ENCODE assay signal across 21 cellular contexts in the genomic region with DNA sequence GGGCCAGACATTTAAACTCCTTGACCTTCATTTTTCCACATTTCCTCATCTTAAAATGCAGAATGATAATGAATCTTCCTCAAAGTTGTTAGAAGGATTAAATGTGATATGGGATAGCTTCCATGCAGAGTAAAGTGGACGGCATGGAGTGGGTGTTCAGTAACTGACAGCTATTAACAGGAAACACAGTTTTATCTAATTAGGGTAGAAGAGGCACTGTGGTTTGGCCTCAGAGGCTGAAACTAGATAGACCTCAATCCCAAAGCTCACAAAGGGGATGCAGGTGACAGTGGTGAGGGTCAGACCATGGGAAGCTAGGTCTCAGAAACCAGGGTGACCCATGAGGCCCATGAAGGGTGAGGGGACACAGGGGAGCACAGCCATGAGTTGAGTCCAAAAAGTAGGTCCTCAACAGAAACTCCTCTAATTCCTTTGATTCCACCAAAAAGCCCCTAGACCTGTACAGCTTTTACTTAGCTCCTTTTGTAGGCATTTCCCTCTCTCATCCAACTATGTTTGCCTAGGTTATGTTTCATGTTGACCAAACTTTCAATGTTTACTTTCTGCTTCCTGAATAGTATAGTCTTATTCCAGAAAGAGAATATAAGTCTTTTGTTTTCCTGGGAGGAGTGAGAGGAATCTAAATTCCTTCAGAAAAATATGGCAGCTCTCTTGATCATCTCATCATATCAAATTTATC. TPM values are rescaled to one million over a fixed set of nuclear protein-coding genes. Genes with fewer than 3 reads are reported as not detected.
A peak's percentile ranks its signal among the peaks of the same experiment; 100 is the strongest.
DNase-seq lines count a peak whose midpoint lies in the region; ATAC-seq and TF ChIP-seq lines count a peak whose summit lies in the region.
"Had no signal": no experiment of that assay in that cellular context is flagged by ENCODE, and none has a peak within 500 bp of the region (broad histone marks: within the 10 kb centered on the region; RNA-seq: fewer than 3 reads in every experiment).

No MANE protein-coding gene starts in this region.

- DNase-seq in NCI-H2196 (lab: John Stamatoyannopoulos, UW; ENCODE audit: unreplicated experiment) = peak; percentile 28
- no peak for DNase-seq in activated CD4-positive, CD25-positive, alpha-beta regulatory T cell treated with anti-CD3 and anti-CD28 coated beads, Interleukin-2, amount 50 U/mL, for 72 hours
- DNase-seq in ascending aorta (ENCODE audit: low spot score in 2 of 2) = no peak
- no peak for DNase-seq in NCI-H526 treated with DMSO at 0.1 percent for 48 hours (lab: John Stamatoyannopoulos, UW)
- DNase-seq: activated CD4-positive, alpha-beta T cell treated with anti-CD3 and anti-CD28 coated beads for 1 hour; activated effector memory CD4-positive, alpha-beta T cell treated with Interleukin-2 at 50 U/mL for 16 hours; amygdala; CD4-positive, CD25-positive, alpha-beta regulatory T cell; DND-41; effector CD4-positive, alpha-beta T cell; esophagus squamous epithelium; heart right ventricle; mesenchymal stem cell; NCI-H2171; nephron progenitor cell; stimulated activated naive CD4-positive, alpha-beta T cell treated with Interleukin-2 at 50 U/mL for 16 hours; T-helper 1 cell had no signal

- ATAC-seq in GM19043 (IDR thresholded peaks at IDR 0.05; ENCODE audit: low read depth, unreplicated experiment) (peak; percentile 49), HG02763 (IDR thresholded peaks at IDR 0.05; ENCODE audit: unreplicated experiment) (peak; percentile 51), GM19324 (IDR thresholded peaks at IDR 0.05; ENCODE audit: low FRiP score, unreplicated experiment) (no peak)
- ATAC-seq: heart right ventricle had no signal

- H3K4me1 ChIP-seq in ascending aorta = no peaks in the 10 kb centered on the region
- H3K4me1 ChIP-seq: esophagus squamous epithelium, heart right ventricle had no signal

- TF ChIP-seq CTCF in 22Rv1 (IDR thresholded peaks at IDR 0.05) (no peak), ascending aorta (IDR thresholded peaks at IDR 0.05) (no peak)

- no peak overlapping the region for H3K4me3 ChIP-seq in ascending aorta
- H3K4me3 ChIP-seq: esophagus squamous epithelium, heart right ventricle had no signal

- no peaks in the 10 kb centered on the region for H3K9me3 ChIP-seq in ascending aorta
- H3K9me3 ChIP-seq: esophagus squamous epithelium, heart right ventricle had no signal

- intact Hi-C loops in ascending aorta (cut with DNase I) = no loop called here

- H3K27me3 ChIP-seq in ascending aorta = no peaks in the 10 kb centered on the region
- H3K27me3 ChIP-seq: esophagus squamous epithelium, heart right ventricle had no signal

- peak overlapping the region; percentile 59 for H3K27ac ChIP-seq in 22Rv1
- H3K27ac ChIP-seq in ascending aorta = no peak overlapping the region
- H3K27ac ChIP-seq: esophagus squamous epithelium, heart right ventricle had no signal

- H3K36me3 ChIP-seq in ascending aorta = no peaks in the 10 kb centered on the region
- H3K36me3 ChIP-seq: esophagus squamous epithelium, heart right ventricle had no signal

RNA-seq across cellular contexts. Expression of gene GLDC, which starts 27.9 kb away (rescaled TPM):
- total RNA-seq in ascending aorta = 0.64 TPM
- total RNA-seq: CD4-positive, CD25-positive, alpha-beta regulatory T cell; heart right ventricle had no signal
